ENCODE assay signal across 1 cellular context in the genomic region with DNA sequence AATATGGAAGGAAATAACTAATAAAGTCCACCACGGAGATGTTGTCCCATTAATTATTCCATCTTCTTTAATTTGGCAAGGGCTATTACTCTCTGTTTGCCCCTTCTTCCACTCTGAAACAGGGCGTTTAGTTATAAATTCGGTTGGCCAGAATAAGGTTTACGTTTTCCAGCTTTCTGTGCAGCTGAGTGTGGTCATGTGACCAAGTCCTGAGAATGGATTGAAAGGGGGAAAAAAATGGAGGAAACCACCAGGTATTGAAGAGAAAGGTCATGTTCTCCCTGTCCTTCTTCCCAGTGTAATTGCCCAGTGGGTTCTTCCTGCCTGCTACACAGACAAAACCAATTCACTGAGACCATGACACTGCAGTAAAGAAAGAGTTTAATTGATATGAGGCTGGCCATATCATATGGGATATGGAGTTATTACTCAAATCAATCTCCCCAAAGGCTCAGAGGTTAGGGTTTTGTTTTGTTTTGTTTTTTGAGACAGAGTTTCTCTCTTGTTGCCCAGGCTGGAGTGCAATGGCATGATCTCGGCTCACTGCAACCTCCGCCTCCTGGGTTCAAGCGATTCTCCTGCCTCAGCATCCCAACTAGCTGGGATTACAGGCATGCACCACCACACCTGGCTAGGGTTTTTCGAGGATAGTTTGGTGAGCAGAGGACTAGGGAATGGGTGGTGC.
A peak's percentile ranks its signal among the peaks of the same experiment; 100 is the strongest.
TF ChIP-seq lines count a peak whose summit lies in the region.

No MANE protein-coding gene starts in this region.

TF ChIP-seq in K562, 482 proteins besides CTCF, POLR2A, EP300 and RAD21 (continued from another document):
- TF ChIP-seq, protein P1, sequence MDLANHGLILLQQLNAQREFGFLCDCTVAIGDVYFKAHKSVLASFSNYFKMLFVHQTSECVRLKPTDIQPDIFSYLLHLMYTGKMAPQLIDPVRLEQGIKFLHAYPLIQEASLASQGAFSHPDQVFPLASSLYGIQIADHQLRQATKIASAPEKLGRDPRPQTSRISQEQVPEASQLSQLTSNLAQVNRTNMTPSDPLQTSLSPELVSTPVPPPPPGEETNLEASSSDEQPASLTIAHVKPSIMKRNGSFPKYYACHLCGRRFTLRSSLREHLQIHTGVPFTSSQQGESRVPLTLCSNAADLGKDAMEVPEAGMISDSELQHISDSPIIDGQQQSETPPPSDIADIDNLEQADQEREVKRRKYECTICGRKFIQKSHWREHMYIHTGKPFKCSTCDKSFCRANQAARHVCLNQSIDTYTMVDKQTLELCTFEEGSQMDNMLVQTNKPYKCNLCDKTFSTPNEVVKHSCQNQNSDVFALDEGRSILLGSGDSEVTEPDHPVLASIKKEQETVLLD (IDR thresholded peaks at IDR 0.05): 0 out of 2 replicates have a peak, but pooled peaks have one; percentile 51
- TF ChIP-seq JUND (IDR thresholded peaks at IDR 0.05; ENCODE audit: borderline replicate concordance, low read depth, low read length) (no peak), JUND (tag; IDR thresholded peaks at IDR 0.05; ENCODE audit: borderline replicate concordance, low read depth, low read length) (no peak), ZNF780A (CRISPR knock-in tag; IDR thresholded peaks at IDR 0.05) (no peak), HSF4 (CRISPR knock-in tag; IDR thresholded peaks at IDR 0.05; ENCODE audit: borderline replicate concordance) (no peak), TEAD2 (tag; IDR thresholded peaks at IDR 0.05) (peak; percentile 56; the same call in 1 of the 2 replicates), MAZ (CRISPR knock-in tag; conservative IDR thresholded peaks at IDR 0.05 in 1 of 2, IDR thresholded peaks at IDR 0.05 in 1 of 2) (0 out of 4 replicates have a peak, but pooled peaks of 1 of the 2 experiments have one; percentile 30), SPI1 (IDR thresholded peaks at IDR 0.05; ENCODE audit: borderline replicate concordance, low read depth, low read length) (no peak), DNMT1 (IDR thresholded peaks at IDR 0.05) (0 out of 2 replicates have a peak, but pooled peaks have one; percentile 80), GTF2A2 (tag; IDR thresholded peaks at IDR 0.05) (no peak), ZEB2 (IDR thresholded peaks at IDR 0.05) (no peak), BHLHE40 (IDR thresholded peaks at IDR 0.05; ENCODE audit: low read length) (no peak), BRD9 (IDR thresholded peaks at IDR 0.05; ENCODE audit: low read depth, partially characterized antibody) (peak; percentile 60), ZNF217 (CRISPR knock-in tag; IDR thresholded peaks at IDR 0.05) (no peak), KLF1 (tag; IDR thresholded peaks at IDR 0.05) (no peak), C11orf30 (IDR thresholded peaks at IDR 0.05; ENCODE audit: low read depth) (peak; percentile 36; the same call in 1 of the 2 replicates), NR4A1 (CRISPR knock-in tag; IDR thresholded peaks at IDR 0.05) (no peak), NR4A1 (tag; IDR thresholded peaks at IDR 0.05) (0 out of 2 replicates have a peak, but pooled peaks have one; percentile 23), NFRKB (IDR thresholded peaks at IDR 0.05; ENCODE audit: low read depth) (peak; percentile 41; the same call in 1 of the 2 replicates), RFX1 (IDR thresholded peaks at IDR 0.05) (no peak), BCOR (IDR thresholded peaks at IDR 0.05) (0 out of 2 replicates have a peak, but pooled peaks have one; percentile 24), NFYB (IDR thresholded peaks at IDR 0.05; ENCODE audit: extremely low read depth, insufficient read length) (no peak)
- TF ChIP-seq, protein P2, sequence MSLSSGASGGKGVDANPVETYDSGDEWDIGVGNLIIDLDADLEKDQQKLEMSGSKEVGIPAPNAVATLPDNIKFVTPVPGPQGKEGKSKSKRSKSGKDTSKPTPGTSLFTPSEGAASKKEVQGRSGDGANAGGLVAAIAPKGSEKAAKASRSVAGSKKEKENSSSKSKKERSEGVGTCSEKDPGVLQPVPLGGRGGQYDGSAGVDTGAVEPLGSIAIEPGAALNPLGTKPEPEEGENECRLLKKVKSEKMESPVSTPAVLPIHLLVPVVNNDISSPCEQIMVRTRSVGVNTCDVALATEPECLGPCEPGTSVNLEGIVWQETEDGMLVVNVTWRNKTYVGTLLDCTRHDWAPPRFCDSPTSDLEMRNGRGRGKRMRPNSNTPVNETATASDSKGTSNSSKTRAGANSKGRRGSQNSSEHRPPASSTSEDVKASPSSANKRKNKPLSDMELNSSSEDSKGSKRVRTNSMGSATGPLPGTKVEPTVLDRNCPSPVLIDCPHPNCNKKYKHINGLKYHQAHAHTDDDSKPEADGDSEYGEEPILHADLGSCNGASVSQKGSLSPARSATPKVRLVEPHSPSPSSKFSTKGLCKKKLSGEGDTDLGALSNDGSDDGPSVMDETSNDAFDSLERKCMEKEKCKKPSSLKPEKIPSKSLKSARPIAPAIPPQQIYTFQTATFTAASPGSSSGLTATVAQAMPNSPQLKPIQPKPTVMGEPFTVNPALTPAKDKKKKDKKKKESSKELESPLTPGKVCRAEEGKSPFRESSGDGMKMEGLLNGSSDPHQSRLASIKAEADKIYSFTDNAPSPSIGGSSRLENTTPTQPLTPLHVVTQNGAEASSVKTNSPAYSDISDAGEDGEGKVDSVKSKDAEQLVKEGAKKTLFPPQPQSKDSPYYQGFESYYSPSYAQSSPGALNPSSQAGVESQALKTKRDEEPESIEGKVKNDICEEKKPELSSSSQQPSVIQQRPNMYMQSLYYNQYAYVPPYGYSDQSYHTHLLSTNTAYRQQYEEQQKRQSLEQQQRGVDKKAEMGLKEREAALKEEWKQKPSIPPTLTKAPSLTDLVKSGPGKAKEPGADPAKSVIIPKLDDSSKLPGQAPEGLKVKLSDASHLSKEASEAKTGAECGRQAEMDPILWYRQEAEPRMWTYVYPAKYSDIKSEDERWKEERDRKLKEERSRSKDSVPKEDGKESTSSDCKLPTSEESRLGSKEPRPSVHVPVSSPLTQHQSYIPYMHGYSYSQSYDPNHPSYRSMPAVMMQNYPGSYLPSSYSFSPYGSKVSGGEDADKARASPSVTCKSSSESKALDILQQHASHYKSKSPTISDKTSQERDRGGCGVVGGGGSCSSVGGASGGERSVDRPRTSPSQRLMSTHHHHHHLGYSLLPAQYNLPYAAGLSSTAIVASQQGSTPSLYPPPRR (CRISPR knock-in tag; IDR thresholded peaks at IDR 0.05; ENCODE audit: borderline replicate concordance): 0 out of 2 replicates have a peak, but pooled peaks have one; percentile 48
- TF ChIP-seq, protein P3, sequence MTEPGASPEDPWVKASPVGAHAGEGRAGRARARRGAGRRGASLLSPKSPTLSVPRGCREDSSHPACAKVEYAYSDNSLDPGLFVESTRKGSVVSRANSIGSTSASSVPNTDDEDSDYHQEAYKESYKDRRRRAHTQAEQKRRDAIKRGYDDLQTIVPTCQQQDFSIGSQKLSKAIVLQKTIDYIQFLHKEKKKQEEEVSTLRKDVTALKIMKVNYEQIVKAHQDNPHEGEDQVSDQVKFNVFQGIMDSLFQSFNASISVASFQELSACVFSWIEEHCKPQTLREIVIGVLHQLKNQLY (CRISPR knock-in tag; conservative IDR thresholded peaks at IDR 0.05): no peak
- TF ChIP-seq, protein P4, sequence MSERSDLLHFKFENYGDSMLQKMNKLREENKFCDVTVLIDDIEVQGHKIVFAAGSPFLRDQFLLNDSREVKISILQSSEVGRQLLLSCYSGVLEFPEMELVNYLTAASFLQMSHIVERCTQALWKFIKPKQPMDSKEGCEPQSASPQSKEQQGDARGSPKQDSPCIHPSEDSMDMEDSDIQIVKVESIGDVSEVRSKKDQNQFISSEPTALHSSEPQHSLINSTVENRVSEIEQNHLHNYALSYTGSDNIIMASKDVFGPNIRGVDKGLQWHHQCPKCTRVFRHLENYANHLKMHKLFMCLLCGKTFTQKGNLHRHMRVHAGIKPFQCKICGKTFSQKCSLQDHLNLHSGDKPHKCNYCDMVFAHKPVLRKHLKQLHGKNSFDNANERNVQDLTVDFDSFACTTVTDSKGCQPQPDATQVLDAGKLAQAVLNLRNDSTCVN (CRISPR knock-in tag; IDR thresholded peaks at IDR 0.05): 0 out of 2 replicates have a peak, but pooled peaks have one; percentile 48
- TF ChIP-seq, protein P5, sequence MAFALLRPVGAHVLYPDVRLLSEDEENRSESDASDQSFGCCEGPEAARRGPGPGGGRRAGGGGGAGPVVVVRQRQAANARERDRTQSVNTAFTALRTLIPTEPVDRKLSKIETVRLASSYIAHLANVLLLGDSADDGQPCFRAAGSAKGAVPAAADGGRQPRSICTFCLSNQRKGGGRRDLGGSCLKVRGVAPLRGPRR (CRISPR knock-in tag; IDR thresholded peaks at IDR 0.05): 0 out of 2 replicates have a peak, but pooled peaks have one; percentile 29
- TF ChIP-seq, protein P6, sequence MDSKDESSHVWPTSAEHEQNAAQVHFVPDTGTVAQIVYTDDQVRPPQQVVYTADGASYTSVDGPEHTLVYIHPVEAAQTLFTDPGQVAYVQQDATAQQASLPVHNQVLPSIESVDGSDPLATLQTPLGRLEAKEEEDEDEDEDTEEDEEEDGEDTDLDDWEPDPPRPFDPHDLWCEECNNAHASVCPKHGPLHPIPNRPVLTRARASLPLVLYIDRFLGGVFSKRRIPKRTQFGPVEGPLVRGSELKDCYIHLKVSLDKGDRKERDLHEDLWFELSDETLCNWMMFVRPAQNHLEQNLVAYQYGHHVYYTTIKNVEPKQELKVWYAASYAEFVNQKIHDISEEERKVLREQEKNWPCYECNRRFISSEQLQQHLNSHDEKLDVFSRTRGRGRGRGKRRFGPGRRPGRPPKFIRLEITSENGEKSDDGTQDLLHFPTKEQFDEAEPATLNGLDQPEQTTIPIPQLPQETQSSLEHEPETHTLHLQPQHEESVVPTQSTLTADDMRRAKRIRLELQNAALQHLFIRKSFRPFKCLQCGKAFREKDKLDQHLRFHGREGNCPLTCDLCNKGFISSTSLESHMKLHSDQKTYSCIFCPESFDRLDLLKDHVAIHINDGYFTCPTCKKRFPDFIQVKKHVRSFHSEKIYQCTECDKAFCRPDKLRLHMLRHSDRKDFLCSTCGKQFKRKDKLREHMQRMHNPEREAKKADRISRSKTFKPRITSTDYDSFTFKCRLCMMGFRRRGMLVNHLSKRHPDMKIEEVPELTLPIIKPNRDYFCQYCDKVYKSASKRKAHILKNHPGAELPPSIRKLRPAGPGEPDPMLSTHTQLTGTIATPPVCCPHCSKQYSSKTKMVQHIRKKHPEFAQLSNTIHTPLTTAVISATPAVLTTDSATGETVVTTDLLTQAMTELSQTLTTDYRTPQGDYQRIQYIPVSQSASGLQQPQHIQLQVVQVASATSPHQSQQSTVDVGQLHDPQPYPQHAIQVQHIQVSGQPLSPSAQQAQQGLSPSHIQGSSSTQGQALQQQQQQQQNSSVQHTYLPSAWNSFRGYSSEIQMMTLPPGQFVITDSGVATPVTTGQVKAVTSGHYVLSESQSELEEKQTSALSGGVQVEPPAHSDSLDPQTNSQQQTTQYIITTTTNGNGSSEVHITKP (IDR thresholded peaks at IDR 0.05; ENCODE audit: partially characterized antibody): peak; percentile 14
- TF ChIP-seq, protein P7, sequence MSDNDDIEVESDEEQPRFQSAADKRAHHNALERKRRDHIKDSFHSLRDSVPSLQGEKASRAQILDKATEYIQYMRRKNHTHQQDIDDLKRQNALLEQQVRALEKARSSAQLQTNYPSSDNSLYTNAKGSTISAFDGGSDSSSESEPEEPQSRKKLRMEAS (CRISPR knock-in tag; IDR thresholded peaks at IDR 0.05): peak; percentile 61; the same call in 1 of the 2 replicates
- TF ChIP-seq, protein P8, sequence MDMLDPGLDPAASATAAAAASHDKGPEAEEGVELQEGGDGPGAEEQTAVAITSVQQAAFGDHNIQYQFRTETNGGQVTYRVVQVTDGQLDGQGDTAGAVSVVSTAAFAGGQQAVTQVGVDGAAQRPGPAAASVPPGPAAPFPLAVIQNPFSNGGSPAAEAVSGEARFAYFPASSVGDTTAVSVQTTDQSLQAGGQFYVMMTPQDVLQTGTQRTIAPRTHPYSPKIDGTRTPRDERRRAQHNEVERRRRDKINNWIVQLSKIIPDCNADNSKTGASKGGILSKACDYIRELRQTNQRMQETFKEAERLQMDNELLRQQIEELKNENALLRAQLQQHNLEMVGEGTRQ (CRISPR knock-in tag; IDR thresholded peaks at IDR 0.05): peak; percentile 60
